8 cellular contexts compared by ENCODE assay signal in genomic region chr1:150149490-150150453, GRCh38. TPM values are rescaled to one million over a fixed set of nuclear protein-coding genes. Genes with fewer than 3 reads are reported as not detected.
DNase-seq lines count a peak whose midpoint lies in the region; FAIRE-seq and TF ChIP-seq lines count a peak whose summit lies in the region.

TSS of gene PLEKHO1 (plus strand) at chr1:150149916. CDS start at chr1:150150258, 342 bp downstream.

- H3K4me3 ChIP-seq in kidney (ENCODE audit: low read length in 2 of 2): peak within 1 kb of the TSS; percentile 54

- H3K4me1 ChIP-seq in kidney (ENCODE audit: control insufficient read depth in 1 of 2, insufficient read depth in 1 of 2, low read depth in 1 of 2, low read length in 2 of 2): peaks cover 0 to 5% of the 10 kb centered on the region in 2 donors

- peak; percentile 35 for DNase-seq in DMS153 treated with DMSO at 0.1 percent for 48 hours (lab: John Stamatoyannopoulos, UW; ENCODE audit: unreplicated experiment)
- peak; percentile 47 for DNase-seq in GOT3 (lab: John Stamatoyannopoulos, UW)
- peak; percentile 60 for DNase-seq in NCI-H1694 treated with DMSO at 0.1 percent for 48 hours (lab: John Stamatoyannopoulos, UW)
- peak; percentile 71 for DNase-seq in activated CD4-positive, CD25-positive, alpha-beta regulatory T cell treated with anti-CD3 and anti-CD28 coated beads, Interleukin-2, amount 50 U/mL, for 72 hours
- peak; percentile 74 for DNase-seq in central memory CD4-positive, alpha-beta T cell
- DNase-seq in kidney: peak; percentile 93
- peak; percentile 40 to 78 for DNase-seq in stimulated activated CD4-positive, alpha-beta T cell treated with anti-CD3 and anti-CD28 coated beads, Interleukin-15, amount 100 ng/mL, for 48 hours (ENCODE audit: low read depth in 2 of 2)
- DNase-seq in putamen (ENCODE audit: low spot score): no peak

- no peak for FAIRE-seq in kidney (lab: Jason Lieb, UNC)

- no peaks in the 10 kb centered on the region for H3K36me3 ChIP-seq in kidney (ENCODE audit: control insufficient read depth in 1 of 2, insufficient read depth in 2 of 2, low read length in 2 of 2)

- H3K27ac ChIP-seq in kidney (ENCODE audit: low read depth in 2 of 2, low read length in 2 of 2): peak within 1 kb of the TSS; percentile 71 to 80

- no peak for TF ChIP-seq CTCF in kidney (IDR thresholded peaks at IDR 0.05; ENCODE audit: borderline replicate concordance, extremely low read depth, insufficient read depth)

- H3K9ac ChIP-seq in kidney (ENCODE audit: low read length in 2 of 2): peak within 1 kb of the TSS; percentile 56 to 71

- no peaks in the 10 kb centered on the region for H3K9me3 ChIP-seq in kidney (ENCODE audit: control insufficient read depth in 1 of 2, low read length in 2 of 2)

- intact Hi-C loops in kidney (cut with DNase I): loop anchor here (10.0 kb wide), 1 partner anchor 55 kb away; no protein-coding TSS in a partner anchor

RNA-seq across cellular contexts. Expression of gene PLEKHO1, which starts in this region (rescaled TPM):
- total RNA-seq in kidney: 32.7 TPM
- polyA plus RNA-seq in kidney (ENCODE audit: insufficient read depth, low read depth, low replicate concordance): 28.0 TPM
